Comparison of ENCODE assay signal across 1 cellular context in the genomic region with DNA sequence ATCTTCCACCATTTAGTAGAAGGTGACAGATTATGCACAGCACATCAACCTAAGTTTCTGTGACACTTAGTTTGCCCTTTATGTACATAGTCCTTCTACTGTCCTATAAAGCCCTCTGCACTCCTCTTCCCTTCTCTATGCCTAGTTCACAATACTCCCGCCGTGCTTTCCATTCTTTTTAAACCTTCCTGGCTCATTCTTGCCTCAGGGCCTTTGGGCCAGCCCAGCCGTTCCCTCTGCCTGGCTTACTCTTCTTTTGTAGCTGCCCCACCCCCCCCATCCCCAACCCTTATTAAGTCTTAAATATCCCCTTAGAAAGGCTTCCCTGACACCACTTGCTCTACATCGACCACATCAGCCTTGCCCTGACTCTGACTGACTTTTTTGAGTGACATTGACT.
TF ChIP-seq lines count a peak whose summit lies in the region.

No MANE protein-coding gene starts in this region.

TF ChIP-seq in WTC11, 78 proteins besides CTCF, POLR2A, EP300 and RAD21 (continued from another document):
- TF ChIP-seq, protein P1, sequence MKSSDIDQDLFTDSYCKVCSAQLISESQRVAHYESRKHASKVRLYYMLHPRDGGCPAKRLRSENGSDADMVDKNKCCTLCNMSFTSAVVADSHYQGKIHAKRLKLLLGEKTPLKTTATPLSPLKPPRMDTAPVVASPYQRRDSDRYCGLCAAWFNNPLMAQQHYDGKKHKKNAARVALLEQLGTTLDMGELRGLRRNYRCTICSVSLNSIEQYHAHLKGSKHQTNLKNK (CRISPR knock-in tag; IDR thresholded peaks at IDR 0.05) = no peak
- TF ChIP-seq, protein P2, sequence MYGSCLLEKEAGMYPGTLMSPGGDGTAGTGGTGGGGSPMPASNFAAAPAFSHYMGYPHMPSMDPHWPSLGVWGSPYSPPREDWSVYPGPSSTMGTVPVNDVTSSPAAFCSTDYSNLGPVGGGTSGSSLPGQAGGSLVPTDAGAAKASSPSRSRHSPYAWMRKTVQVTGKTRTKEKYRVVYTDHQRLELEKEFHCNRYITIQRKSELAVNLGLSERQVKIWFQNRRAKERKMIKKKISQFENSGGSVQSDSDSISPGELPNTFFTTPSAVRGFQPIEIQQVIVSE (CRISPR knock-in tag; IDR thresholded peaks at IDR 0.05; ENCODE audit: borderline replicate concordance) = no peak
